ENCODE assay signal across 12 cellular contexts in the genomic region with DNA sequence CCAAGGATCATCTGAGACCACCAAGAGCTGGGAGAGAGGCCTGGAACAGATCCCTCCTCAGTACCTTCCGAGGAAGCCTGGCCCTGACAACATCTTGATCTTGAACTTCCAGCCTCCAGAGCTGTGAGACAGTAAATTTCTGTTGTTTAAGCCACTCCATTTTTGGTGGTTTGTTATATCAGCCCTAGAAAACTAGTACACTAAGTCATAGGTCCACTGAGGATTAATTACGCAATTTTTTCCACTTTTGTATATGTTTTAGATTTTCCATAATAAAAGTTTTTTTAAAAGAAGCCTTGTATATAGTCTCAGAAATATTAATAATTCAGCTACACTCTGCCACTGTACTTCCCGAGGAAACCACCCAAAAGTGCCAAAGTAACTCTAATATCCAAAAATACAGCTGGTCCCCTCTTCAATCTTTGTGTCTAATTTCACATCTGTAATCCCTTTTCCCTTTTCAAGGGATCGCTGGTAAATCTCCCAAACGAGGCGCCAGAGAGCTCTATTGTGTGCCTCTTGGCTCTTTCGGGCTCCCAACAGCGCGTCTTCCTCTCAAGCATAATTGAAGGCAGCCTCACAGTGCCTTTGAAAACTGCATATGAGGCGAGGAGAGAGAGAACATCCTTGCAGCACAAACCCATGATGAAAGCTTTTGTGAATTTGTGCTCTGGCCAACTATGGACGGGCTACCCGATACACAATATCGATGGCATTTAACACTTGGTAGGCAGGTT. TPM values are rescaled to one million over a fixed set of nuclear protein-coding genes. Genes with fewer than 3 reads are reported as not detected.
DNase-seq lines count a peak whose midpoint lies in the region; ATAC-seq and TF ChIP-seq lines count a peak whose summit lies in the region.
"Had no signal": no experiment of that assay in that cellular context is flagged by ENCODE, and none has a peak within 500 bp of the region (broad histone marks: within the 10 kb centered on the region; RNA-seq: fewer than 3 reads in every experiment).

No MANE protein-coding gene starts in this region.

- CTCF ChIA-PET in activated CD4-positive, alpha-beta memory T cell treated with anti-CD3 and anti-CD28 coated beads, Interleukin-2, amount 10 ng/mL, durations not matched to agents 7 days and 5 days (lab: Charles Lee): no interaction called here

- H3K27me3 ChIP-seq in layer of hippocampus (ENCODE audit: control insufficient read depth, insufficient read depth, low read length) (no peaks in the 10 kb centered on the region), suprapubic skin (no peaks in the 10 kb centered on the region)

- TF ChIP-seq POLR2A in suprapubic skin (IDR thresholded peaks at IDR 0.05): no peak

- H3K36me3 Mint-ChIP-seq in activated CD4-positive, alpha-beta memory T cell treated with anti-CD3 and anti-CD28 coated beads, Interleukin-2, amount 10 ng/mL, durations not matched to agents 7 days and 5 days (ENCODE audit: low read depth): no peaks in the 10 kb centered on the region
- H3K36me3 Mint-ChIP-seq: stimulated activated effector memory CD8-positive, alpha-beta T cell treated with anti-CD3 and anti-CD28 coated beads, Interleukin-12 subunit alpha, Interleukin-12 subunit beta, amount 100 ng/mL, for 72 hours had no signal

- peak; percentile 43 for DNase-seq in NCI-H1092 treated with DMSO at 0.1 percent for 48 hours (lab: John Stamatoyannopoulos, UW)
- peak; percentile 51 for DNase-seq in cerebellar cortex (ENCODE audit: low spot score)
- DNase-seq in suprapubic skin (ENCODE audit: low spot score in 2 of 2): no peak
- no peak for DNase-seq in germinal center (ENCODE audit: low spot score)
- no peak for DNase-seq in activated CD4-positive, alpha-beta memory T cell treated with anti-CD3 and anti-CD28 coated beads, Interleukin-2, amount 10 ng/mL, durations not matched to agents 7 days and 5 days
- DNase-seq: activated T-cell treated with anti-CD3 and anti-CD28 coated beads, Interleukin-2, amount 50 U/mL, for 48 hours; NCI-H446 treated with DMSO at 0.1 percent for 48 hours had no signal

- H3K27ac ChIP-seq in layer of hippocampus (ENCODE audit: low read depth, low read length) (peak overlapping the region; percentile 69), suprapubic skin (peak overlapping the region; percentile 54)
- H3K27ac ChIP-seq: parathyroid adenoma had no signal

- H3K4me1 Mint-ChIP-seq in activated CD4-positive, alpha-beta memory T cell treated with anti-CD3 and anti-CD28 coated beads, Interleukin-2, amount 10 ng/mL, durations not matched to agents 7 days and 5 days: no peaks in the 10 kb centered on the region
- H3K4me1 Mint-ChIP-seq: stimulated activated effector memory CD8-positive, alpha-beta T cell treated with anti-CD3 and anti-CD28 coated beads, Interleukin-12 subunit alpha, Interleukin-12 subunit beta, amount 100 ng/mL, for 72 hours had no signal

- H3K27ac Mint-ChIP-seq in activated CD4-positive, alpha-beta memory T cell treated with anti-CD3 and anti-CD28 coated beads, Interleukin-2, amount 10 ng/mL, durations not matched to agents 7 days and 5 days: no peak overlapping the region
- H3K27ac Mint-ChIP-seq: stimulated activated effector memory CD8-positive, alpha-beta T cell treated with anti-CD3 and anti-CD28 coated beads, Interleukin-12 subunit alpha, Interleukin-12 subunit beta, amount 100 ng/mL, for 72 hours had no signal

- no peak for TF ChIP-seq EP300 in suprapubic skin (IDR thresholded peaks at IDR 0.05)

- H3K4me3 Mint-ChIP-seq in activated CD4-positive, alpha-beta memory T cell treated with anti-CD3 and anti-CD28 coated beads, Interleukin-2, amount 10 ng/mL, durations not matched to agents 7 days and 5 days: no peak overlapping the region
- H3K4me3 Mint-ChIP-seq: stimulated activated effector memory CD8-positive, alpha-beta T cell treated with anti-CD3 and anti-CD28 coated beads, Interleukin-12 subunit alpha, Interleukin-12 subunit beta, amount 100 ng/mL, for 72 hours had no signal

- ATAC-seq in HG02798 (IDR thresholded peaks at IDR 0.05; ENCODE audit: poor library complexity, unreplicated experiment) (no peak), GM21515 (IDR thresholded peaks at IDR 0.05; ENCODE audit: unreplicated experiment) (no peak)
- ATAC-seq: stimulated activated effector memory CD8-positive, alpha-beta T cell treated with anti-CD3 and anti-CD28 coated beads, Interleukin-12 subunit alpha, Interleukin-12 subunit beta, amount 100 ng/mL, for 72 hours had no signal

- POLR2A ChIA-PET in activated CD4-positive, alpha-beta memory T cell treated with anti-CD3 and anti-CD28 coated beads, Interleukin-2, amount 10 ng/mL, durations not matched to agents 7 days and 5 days (lab: Charles Lee): no interaction called here

- peaks cover 11% of the 10 kb centered on the region for H3K4me1 ChIP-seq in suprapubic skin
- H3K4me1 ChIP-seq: parathyroid adenoma had no signal

- WGBS in suprapubic skin: 56% methylated on average over 13 of the region's 13 CpGs

- no peaks in the 10 kb centered on the region for H3K36me3 ChIP-seq in suprapubic skin

- TF ChIP-seq CTCF in suprapubic skin (IDR thresholded peaks at IDR 0.05): no peak

- no peak overlapping the region for H3K4me3 ChIP-seq in suprapubic skin

- H3K9me3 ChIP-seq in suprapubic skin: no peaks in the 10 kb centered on the region

- peaks cover 4% of the 10 kb centered on the region for H3K27me3 Mint-ChIP-seq in activated CD4-positive, alpha-beta memory T cell treated with anti-CD3 and anti-CD28 coated beads, Interleukin-2, amount 10 ng/mL, durations not matched to agents 7 days and 5 days

- H3K9me3 Mint-ChIP-seq in activated CD4-positive, alpha-beta memory T cell treated with anti-CD3 and anti-CD28 coated beads, Interleukin-2, amount 10 ng/mL, durations not matched to agents 7 days and 5 days: no peaks in the 10 kb centered on the region
- H3K9me3 Mint-ChIP-seq: stimulated activated effector memory CD8-positive, alpha-beta T cell treated with anti-CD3 and anti-CD28 coated beads, Interleukin-12 subunit alpha, Interleukin-12 subunit beta, amount 100 ng/mL, for 72 hours had no signal

RNA-seq across cellular contexts. Expression of a gene that starts 32.7 kb away (rescaled TPM):
- 10 to 100 TPM in 1 of 4 donors, 1 to 10 TPM in 3; 3.6 to 16.2 (median 6.4) TPM for total RNA-seq in suprapubic skin
- total RNA-seq in activated CD4-positive, alpha-beta memory T cell treated with anti-CD3 and anti-CD28 coated beads, Interleukin-2, amount 10 ng/mL, durations not matched to agents 7 days and 5 days: 1 to 10 TPM in 1 of 2 experiments, under 1 TPM in 1; 0.83 to 1.0 TPM

Comparison
In these comparisons a context has a peak if more than half of its experiments do, and no peak if none do; other contexts are left out.
1. DNase-seq: peak in NCI-H1092 treated with DMSO at 0.1 percent for 48 hours (single experiment) and cerebellar cortex (single experiment); none in suprapubic skin (0 of 2), germinal center (single experiment) and activated CD4-positive, alpha-beta memory T cell treated with anti-CD3 and anti-CD28 coated beads, Interleukin-2, amount 10 ng/mL, durations not matched to agents 7 days and 5 days (single experiment).